ENCODE assay signal across 8 cellular contexts in genomic region chr6:53651764-53652401, GRCh38. TPM values are rescaled to one million over a fixed set of nuclear protein-coding genes. Genes with fewer than 3 reads are reported as not detected.
DNase-seq lines count a peak whose midpoint lies in the region; ATAC-seq and TF ChIP-seq lines count a peak whose summit lies in the region.

No MANE protein-coding gene starts in this region.

- H3K56ac ChIP-seq in IMR-90 (ENCODE audit: extremely low read depth, insufficient read depth, low read length), result peak overlapping the region; percentile 55; the same call in 1 of the 2 replicates

- peak overlapping the region; percentile 26 for H2BK5ac ChIP-seq in IMR-90 (ENCODE audit: low read depth, low read length, poor library complexity, severe bottlenecking)

- ATAC-seq in GM21717 (IDR thresholded peaks at IDR 0.05; ENCODE audit: unreplicated experiment), result peak; percentile 80
- ATAC-seq in IMR-90 (ENCODE audit: low read depth), result peak; percentile 89

- TF ChIP-seq CTCF in IMR-90 (conservative IDR thresholded peaks at IDR 0.05; ENCODE audit: low read depth, low read length), result 0 out of 2 replicates have a peak, but pooled peaks have one; percentile 20

- H3K14ac ChIP-seq in IMR-90 (replicated peaks; ENCODE audit: low read depth, low read length), result peak overlapping the region; percentile 87; the same call in 1 of the 2 replicates

- TF ChIP-seq RAD21 in IMR-90 (IDR thresholded peaks at IDR 0.05; ENCODE audit: low read length), result no peak

- intact Hi-C loops in IMR-90 (cut with micrococcal nuclease), result loop anchor here (1.0 to 5.0 kb wide), 4 partner anchors 65 to 159 kb away; no protein-coding TSS in a partner anchor

- peak overlapping the region; percentile 92 for H3K4ac ChIP-seq in IMR-90 (ENCODE audit: low read depth, low read length)

- peaks cover 0 to 2% of the 10 kb centered on the region in 2 experiments; a peak in 1 of 4 replicates for H3K79me1 ChIP-seq in IMR-90 (ENCODE audit: low read depth in 1 of 2, low read length in 2 of 2)

- peaks cover 1% of the 10 kb centered on the region; the same call in 1 of the 2 replicates for H3K4me1 ChIP-seq in IMR-90 (ENCODE audit: control insufficient read depth, insufficient read depth, low read length)

- peak overlapping the region; percentile 87 for H2BK120ac ChIP-seq in IMR-90 (ENCODE audit: low read depth, low read length)

- WGBS in IMR-90 (ENCODE audit: extremely low coverage in 2 of 2, insufficient read length in 1 of 2), 2 experiments, result 1% methylated on average over 44 of the region's 68 CpGs; no CpG with 5 or more reads in 1 of the 2 experiments

- H2BK15ac ChIP-seq in IMR-90 (ENCODE audit: low read depth, low read length), result peak overlapping the region; percentile 67; the same call in 2 of the 3 replicates

- H3K9me3 ChIP-seq in IMR-90 (ENCODE audit: control insufficient read depth, insufficient read depth, low read length), result no peaks in the 10 kb centered on the region

- POLR2A ChIA-PET in IMR-90 (lab: Charles Lee; ENCODE audit: unreplicated experiment), result no interaction called here

- H4K91ac ChIP-seq in IMR-90 (ENCODE audit: insufficient read depth, low read depth, low read length), result peak overlapping the region; percentile 79; the same call in 1 of the 2 replicates

- H4K5ac ChIP-seq in IMR-90 (ENCODE audit: low read depth, low read length), result peak overlapping the region; percentile 69

- peak overlapping the region; percentile 71 for H3K9ac ChIP-seq in IMR-90 (ENCODE audit: low read depth, low read length)

- peak overlapping the region; percentile 63; the same call in 1 of the 2 replicates for H2AK5ac ChIP-seq in IMR-90 (ENCODE audit: low read depth, low read length)

- H4K20me1 ChIP-seq in IMR-90 (ENCODE audit: insufficient read depth, low read length), result no peaks in the 10 kb centered on the region

- H2BK20ac ChIP-seq in IMR-90 (ENCODE audit: low read depth, low read length), result peak overlapping the region; percentile 60

- peak overlapping the region; percentile 78 for H3K4me3 ChIP-seq in IMR-90 (ENCODE audit: insufficient read depth, low read depth, low read length)

- in situ Hi-C loops in IMR-90 (cut with MboI; ENCODE audit: low sequenced_read_pairs), result loop anchor here (5.0 to 25.0 kb wide), 3 partner anchors 105 to 490 kb away; partner anchors contain the start of gene GCLC

- H3K27me3 ChIP-seq in IMR-90 (ENCODE audit: control insufficient read depth, insufficient read depth, low read length), result peaks cover 10% of the 10 kb centered on the region; the same call in 1 of the 2 replicates

- peak overlapping the region; percentile 66 to 73; a peak in 3 of 4 replicates for H4K8ac ChIP-seq in IMR-90 (ENCODE audit: low read depth in 2 of 2, low read length in 2 of 2)

- H3K4me2 ChIP-seq in IMR-90 (ENCODE audit: low read depth, low read length), result peak overlapping the region; percentile 99

- H2AK9ac ChIP-seq in IMR-90 (replicated peaks; ENCODE audit: low read depth, low read length, poor library complexity), result peak overlapping the region; percentile 52

- CTCF ChIA-PET in IMR-90 (lab: Yijun Ruan, JAX), result interaction anchor here (0.6 to 2.6 kb wide), 16 partner anchors 14 to 304 kb away, joined by 3 to 20 read pairs (median 4); partner anchors contain the start of genes GCLC and KLHL31

- no peak overlapping the region; the same call in 1 of the 2 replicates for H3K27ac ChIP-seq in IMR-90 (ENCODE audit: insufficient read depth, low read length)

- H3K18ac ChIP-seq in IMR-90 (ENCODE audit: low read depth, low read length), result peak overlapping the region; percentile 79

- H3K23ac ChIP-seq in IMR-90 (ENCODE audit: low read depth, low read length), result peak overlapping the region; percentile 78

- no peaks in the 10 kb centered on the region for H3K36me3 ChIP-seq in IMR-90 (ENCODE audit: control insufficient read depth, insufficient read depth, low read length)

- H2AFZ ChIP-seq in IMR-90 (replicated peaks; ENCODE audit: low read length, poor library complexity), result peak overlapping the region; percentile 97

- BruUV-seq in IMR-90 (replicated peaks; lab: Mats Ljungman, UMichigan), result no TSS peak

- peak; percentile 71 for DNase-seq in DMS153 treated with DMSO at 0.1 percent for 48 hours (lab: John Stamatoyannopoulos, UW; ENCODE audit: unreplicated experiment)
- peak; percentile 44 for DNase-seq in IMR-90
- peak; percentile 91 for DNase-seq in RPMI8226
- peak; percentile 76 for DNase-seq in activated gamma-delta T cell treated with Interleukin-2 at 50 U/mL for 16 hours
- DNase-seq in globus pallidus (ENCODE audit: low spot score), result peak; percentile 68
- DNase-seq in nucleus accumbens (lab: John Stamatoyannopoulos, UW), result peak; percentile 7 to 84 (median 66)
- peak; percentile 66 for DNase-seq in superior temporal gyrus (ENCODE audit: extremely low spot score)

- dilution Hi-C loops in IMR-90 (cut with HindIII; ENCODE audit: low sequenced_read_pairs, unreplicated experiment), result no loop called here

- TF ChIP-seq POLR2A in IMR-90 (IDR thresholded peaks at IDR 0.05; ENCODE audit: low read depth, low read length), result no peak

- H3K9me1 ChIP-seq in IMR-90 (ENCODE audit: insufficient read depth, low read length), result no peaks in the 10 kb centered on the region

TF ChIP-seq in IMR-90, 13 proteins besides CTCF, POLR2A, EP300 and RAD21:
- peak; percentile 55; the same call in 1 of the 2 replicates for TF ChIP-seq MXI1 (IDR thresholded peaks at IDR 0.05; ENCODE audit: borderline replicate concordance, low read depth, low read length)
- TF ChIP-seq MAZ (IDR thresholded peaks at IDR 0.05; ENCODE audit: borderline replicate concordance, low read depth, low read length), result no peak
- no peak for TF ChIP-seq SMC3 (IDR thresholded peaks at IDR 0.05; ENCODE audit: low read depth, low read length)

RNA-seq across cellular contexts. Expression of gene KLHL31, which starts 13.7 kb away (rescaled TPM):
- under 0.01 TPM in 1 of 2 replicates, not detected in the other for total RNA-seq in IMR-90 (2012; rRNA removed)
- polyA plus RNA-seq in IMR-90 (2012; rRNA removed), result 0.02 and 0.04 TPM in 2 replicates
- 0.01 TPM in 1 of 2 replicates, not detected in the other for polyA plus RNA-seq in IMR-90 (2012; cell fraction: cytosol; rRNA removed)
- 0.16 and 0.25 TPM in 2 replicates for polyA plus RNA-seq in IMR-90 (2012; cell fraction: nucleus; rRNA removed; ENCODE audit: low replicate concordance)
